25 cellular contexts compared by ENCODE assay signal in the genomic region with DNA sequence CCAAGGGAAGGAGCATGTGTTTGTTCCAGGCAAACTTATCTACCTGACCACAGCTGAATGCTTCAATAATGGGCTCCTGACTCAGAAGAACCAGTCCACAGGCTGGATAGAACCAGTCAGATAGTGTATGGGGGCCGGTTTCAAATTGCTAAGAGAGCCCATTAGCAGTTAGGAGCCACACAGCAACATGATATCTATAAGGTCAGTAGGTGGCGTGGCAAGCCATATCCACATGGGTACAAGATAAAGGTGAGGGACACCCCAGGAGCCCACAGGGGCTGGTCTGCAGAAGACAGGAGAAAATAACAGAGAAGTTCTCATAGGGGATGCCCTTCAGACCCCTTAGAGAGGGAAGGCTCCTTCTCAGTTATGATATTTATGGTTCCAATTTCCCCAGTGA. TPM values are rescaled to one million over a fixed set of nuclear protein-coding genes. Genes with fewer than 3 reads are reported as not detected.
DNase-seq lines count a peak whose midpoint lies in the region; ATAC-seq and TF ChIP-seq lines count a peak whose summit lies in the region.
"Had no signal": no experiment of that assay in that cellular context is flagged by ENCODE, and none has a peak within 500 bp of the region (broad histone marks: within the 10 kb centered on the region; RNA-seq: fewer than 3 reads in every experiment).

No MANE protein-coding gene starts in this region.

- TF ChIP-seq CTCF in HFFc6 (IDR thresholded peaks at IDR 0.05) (peak; percentile 32; the same call in 1 of the 2 replicates), type B pancreatic cell (conservative IDR thresholded peaks at IDR 0.05) (no peak)

- H3K9me3 Mint-ChIP-seq in activated CD4-positive, alpha-beta T cell treated with anti-CD3 and anti-CD28 coated beads for 36 hours (ENCODE audit: low read depth), result peaks cover 1% of the 10 kb centered on the region
- H3K9me3 Mint-ChIP-seq in HFFc6, result no peaks in the 10 kb centered on the region
- no peaks in the 10 kb centered on the region for H3K9me3 Mint-ChIP-seq in type B pancreatic cell

- no peak for ATAC-seq in activated CD4-positive, alpha-beta T cell treated with anti-CD3 and anti-CD28 coated beads for 36 hours
- ATAC-seq in left lobe of liver, result peak; percentile 57
- ATAC-seq: left colon, psoas muscle had no signal

- H3K27ac Mint-ChIP-seq in activated CD4-positive, alpha-beta T cell treated with anti-CD3 and anti-CD28 coated beads for 36 hours, result no peak overlapping the region
- H3K27ac Mint-ChIP-seq in HFFc6 (no peak overlapping the region), type B pancreatic cell (no peak overlapping the region)
- H3K27ac Mint-ChIP-seq: activated T-helper 1 cell treated with anti-CD3 and anti-CD28 coated beads, Interleukin-12 subunit alpha, Interleukin-12 subunit beta, Interleukin-2, Interleukin-4 antibody, amounts not matched to agents 30 ng/mL and 10 ng/mL and 1 ng/mL, durations not matched to agents 14 hours and 24 hours and 36 hours; brain; nephron progenitor cell had no signal

- intact Hi-C loops in activated CD4-positive, alpha-beta T cell treated with anti-CD3 and anti-CD28 coated beads for 36 hours (cut with DNase I, micrococcal nuclease), result no loop called here

- POLR2A ChIA-PET in activated CD4-positive, alpha-beta T cell treated with anti-CD3 and anti-CD28 coated beads for 36 hours (lab: Charles Lee), result no interaction called here

- no peak overlapping the region for H3K4me3 Mint-ChIP-seq in activated CD4-positive, alpha-beta T cell treated with anti-CD3 and anti-CD28 coated beads for 36 hours
- H3K4me3 Mint-ChIP-seq in HFFc6 (no peak overlapping the region), type B pancreatic cell (no peak overlapping the region)
- H3K4me3 Mint-ChIP-seq: activated T-helper 1 cell treated with anti-CD3 and anti-CD28 coated beads, Interleukin-12 subunit alpha, Interleukin-12 subunit beta, Interleukin-2, Interleukin-4 antibody, amounts not matched to agents 30 ng/mL and 10 ng/mL and 1 ng/mL, durations not matched to agents 14 hours and 24 hours and 36 hours; brain; nephron progenitor cell had no signal

- H3K4me1 Mint-ChIP-seq in activated CD4-positive, alpha-beta T cell treated with anti-CD3 and anti-CD28 coated beads for 36 hours, result no peaks in the 10 kb centered on the region
- H3K4me1 Mint-ChIP-seq in HFFc6 (ENCODE audit: low read depth), result no peaks in the 10 kb centered on the region
- no peaks in the 10 kb centered on the region for H3K4me1 Mint-ChIP-seq in type B pancreatic cell (ENCODE audit: unreplicated experiment)

- no peaks in the 10 kb centered on the region for H3K27me3 Mint-ChIP-seq in activated CD4-positive, alpha-beta T cell treated with anti-CD3 and anti-CD28 coated beads for 36 hours
- H3K27me3 Mint-ChIP-seq in HFFc6 (ENCODE audit: insufficient read depth), result peaks cover 11% of the 10 kb centered on the region; the same call in 1 of the 2 replicates
- H3K27me3 Mint-ChIP-seq in type B pancreatic cell, result peaks cover 18% of the 10 kb centered on the region
- H3K27me3 Mint-ChIP-seq: brain had no signal

- no peaks in the 10 kb centered on the region for H3K36me3 Mint-ChIP-seq in activated CD4-positive, alpha-beta T cell treated with anti-CD3 and anti-CD28 coated beads for 36 hours (ENCODE audit: low read depth)
- H3K36me3 Mint-ChIP-seq in HFFc6 (ENCODE audit: low read depth), result no peaks in the 10 kb centered on the region
- H3K36me3 Mint-ChIP-seq in type B pancreatic cell, result no peaks in the 10 kb centered on the region
- H3K36me3 Mint-ChIP-seq: brain had no signal

- peak; percentile 9 for DNase-seq in activated CD4-positive, alpha-beta T cell treated with anti-CD3 and anti-CD28 coated beads for 36 hours
- DNase-seq in activated CD4-positive, alpha-beta T cell treated with anti-CD3 and anti-CD28 coated beads for 48 hours, result no peak
- DNase-seq in HFFc6, result no peak
- peak; percentile 28 for DNase-seq in SW480 (ENCODE audit: low spot score)
- no peak for DNase-seq in left lobe of liver (ENCODE audit: low spot score)
- DNase-seq in type B pancreatic cell (ENCODE audit: extremely low spot score, unreplicated experiment), result no peak
- DNase-seq in dedifferentiated amniotic fluid mesenchymal stem cell (ENCODE audit: extremely low spot score), result no peak
- no peak for DNase-seq in NCI-H2029 (lab: John Stamatoyannopoulos, UW)
- DNase-seq: C1 segment of cervical spinal cord; DMS 273 treated with DMSO at 0.1 percent for 48 hours; GF-D8; H7; left colon; MG63; midbrain; NCI-H2081; nephron progenitor cell; psoas muscle; SIG-M5; stimulated activated CD4-positive, alpha-beta T cell treated with anti-CD3 and anti-CD28 coated beads, Interleukin-2, amount 100 ng/mL, for 48 hours; T-helper 2 cell had no signal

- CTCF ChIA-PET in activated CD4-positive, alpha-beta T cell treated with anti-CD3 and anti-CD28 coated beads for 36 hours (lab: Charles Lee), result interaction anchor here (1.1 to 1.5 kb wide), 2 partner anchors 10 to 11 kb away, joined by 3 read pairs; no protein-coding TSS in a partner anchor

RNA-seq across cellular contexts. Expression of a gene that starts 31.6 kb away (rescaled TPM):
- not detected for total RNA-seq in activated CD4-positive, alpha-beta T cell treated with anti-CD3 and anti-CD28 coated beads for 36 hours
- not detected for total RNA-seq in HFFc6 (2021; fragmentation: NEBNext Ultra II Directional; extraction: Animal tissue kit (Norgen Biotek cat#: 25700))
- total RNA-seq in left lobe of liver (not detected), type B pancreatic cell (ENCODE audit: low replicate concordance) (not detected in 2 replicates)
- total RNA-seq: activated T-helper 1 cell treated with anti-CD3 and anti-CD28 coated beads, Interleukin-12 subunit alpha, Interleukin-12 subunit beta, Interleukin-2, Interleukin-4 antibody, amounts not matched to agents 30 ng/mL and 10 ng/mL and 1 ng/mL, durations not matched to agents 14 hours and 24 hours and 36 hours; H7; left colon; NCI-H460; psoas muscle; urinary bladder had no signal

RNA-seq across cellular contexts. Expression of a gene that starts 32.6 kb away (rescaled TPM):
- total RNA-seq in activated CD4-positive, alpha-beta T cell treated with anti-CD3 and anti-CD28 coated beads for 36 hours, result 1 to 10 TPM; 5.0 to 5.7 TPM
- total RNA-seq in HFFc6 (2021; fragmentation: NEBNext Ultra II Directional; extraction: Animal tissue kit (Norgen Biotek cat#: 25700)), result 10 to 100 TPM; 18.3 to 24.6 (median 22.3) TPM
- 39.8 TPM for total RNA-seq in left lobe of liver
- total RNA-seq in type B pancreatic cell (ENCODE audit: low replicate concordance), result 6.6 and 12.9 TPM in 2 replicates

Comparison
In these comparisons a context has a peak if more than half of its experiments do, and no peak if none do; other contexts are left out.
1. DNase-seq: peak in activated CD4-positive, alpha-beta T cell treated with anti-CD3 and anti-CD28 coated beads for 36 hours (single experiment) and SW480 (single experiment); none in activated CD4-positive, alpha-beta T cell treated with anti-CD3 and anti-CD28 coated beads for 48 hours (single experiment), HFFc6 (single experiment), left lobe of liver (single experiment), type B pancreatic cell (single experiment), dedifferentiated amniotic fluid mesenchymal stem cell (single experiment) and NCI-H2029 (single experiment).